Comparison of ENCODE assay signal across 9 cellular contexts in genomic region chr2:85445316-85446295, GRCh38. TPM values are rescaled to one million over a fixed set of nuclear protein-coding genes. Genes with fewer than 3 reads are reported as not detected.
DNase-seq lines count a peak whose midpoint lies in the region; ATAC-seq and TF ChIP-seq lines count a peak whose summit lies in the region.
"Had no signal": no experiment of that assay in that cellular context is flagged by ENCODE, and none has a peak within 500 bp of the region (broad histone marks: within the 10 kb centered on the region; RNA-seq: fewer than 3 reads in every experiment).

No MANE protein-coding gene starts in this region.

- H3K4me3 ChIP-seq in fibroblast of lung (replicated peaks in 1 of 4; ENCODE audit: control extremely low read depth in 1 of 4, insufficient read depth in 1 of 4, low read depth in 3 of 4, low read length in 4 of 4) (no peak overlapping the region), psoas muscle (no peak overlapping the region)

- H3K9me3 ChIP-seq in fibroblast of lung (ENCODE audit: control insufficient read depth, insufficient read depth, low read depth, low read length) (no peaks in the 10 kb centered on the region), psoas muscle (no peaks in the 10 kb centered on the region)

- H3K4me1 ChIP-seq in fibroblast of lung (ENCODE audit: control insufficient read depth, extremely low read depth, insufficient read depth, low read length) (peaks cover 11% of the 10 kb centered on the region), psoas muscle (no peaks in the 10 kb centered on the region)

- DNase-seq in Calu3, result peak; percentile 34
- peak; percentile 43 for DNase-seq in NCI-H82 treated with DMSO at 0.1 percent for 48 hours (lab: John Stamatoyannopoulos, UW; ENCODE audit: unreplicated experiment)
- DNase-seq in fibroblast of lung (ENCODE audit: low read depth in 2 of 2), result peak; percentile 61 to 93
- DNase-seq in psoas muscle, result peak; percentile 63 to 75
- DNase-seq in activated CD4-positive, alpha-beta T cell treated with anti-CD3 and anti-CD28 coated beads for 36 hours, result no peak
- no peak for DNase-seq in activated CD4-positive, alpha-beta memory T cell treated with anti-CD3 and anti-CD28 coated beads for 36 hours
- DNase-seq in COLO829 (ENCODE audit: low spot score), result no peak
- DNase-seq in activated CD4-positive, alpha-beta T cell treated with anti-CD3 and anti-CD28 coated beads for 1 hour, result no peak

- H3K4me3 Mint-ChIP-seq in Calu3 (ENCODE audit: low read depth, unreplicated experiment), result no peak overlapping the region
- H3K4me3 Mint-ChIP-seq in activated CD4-positive, alpha-beta T cell treated with anti-CD3 and anti-CD28 coated beads for 36 hours, result no peak overlapping the region
- no peak overlapping the region for H3K4me3 Mint-ChIP-seq in activated CD4-positive, alpha-beta memory T cell treated with anti-CD3 and anti-CD28 coated beads for 36 hours

- CTCF ChIA-PET in Calu3 (lab: Charles Lee), result interaction anchor here (1.1 kb wide), 1 partner anchor 25 kb away, joined by 4 read pairs; no protein-coding TSS in a partner anchor
- CTCF ChIA-PET in activated CD4-positive, alpha-beta T cell treated with anti-CD3 and anti-CD28 coated beads for 36 hours (lab: Charles Lee), result interaction anchor here (0.6 to 1.0 kb wide), 5 partner anchors 10 to 268 kb away, joined by 3 to 4 read pairs (median 3); no protein-coding TSS in a partner anchor
- CTCF ChIA-PET in activated CD4-positive, alpha-beta memory T cell treated with anti-CD3 and anti-CD28 coated beads for 36 hours (lab: Charles Lee), result interaction anchor here (0.6 to 1.0 kb wide), 3 partner anchors 38 to 177 kb away, joined by 3 to 4 read pairs (median 3); no protein-coding TSS in a partner anchor

- H3K9ac ChIP-seq in fibroblast of lung (ENCODE audit: insufficient read depth, low read length), result no peak overlapping the region

- H2AFZ ChIP-seq in fibroblast of lung (ENCODE audit: low read length), result peak overlapping the region; percentile 61

- H3K27ac ChIP-seq in fibroblast of lung (ENCODE audit: insufficient read depth, low read length) (peak overlapping the region; percentile 17), psoas muscle (peak overlapping the region; percentile 36)

- H3K27me3 ChIP-seq in fibroblast of lung (ENCODE audit: control insufficient read depth, insufficient read depth, low read length) (no peaks in the 10 kb centered on the region), psoas muscle (ENCODE audit: insufficient read depth in 3 of 3, low read length in 2 of 3) (no peaks in the 10 kb centered on the region)

- ATAC-seq in psoas muscle, result peak; percentile 49 to 68 (median 58)
- ATAC-seq in activated CD4-positive, alpha-beta T cell treated with anti-CD3 and anti-CD28 coated beads for 36 hours, result no peak

- 80 to 91% (median 82%) methylated on average over 5 of the region's 5 CpGs for WGBS in psoas muscle, 3 donors

- H3K36me3 Mint-ChIP-seq in Calu3 (ENCODE audit: insufficient read depth, unreplicated experiment), result no peaks in the 10 kb centered on the region
- no peaks in the 10 kb centered on the region for H3K36me3 Mint-ChIP-seq in activated CD4-positive, alpha-beta T cell treated with anti-CD3 and anti-CD28 coated beads for 36 hours (ENCODE audit: low read depth)
- no peaks in the 10 kb centered on the region for H3K36me3 Mint-ChIP-seq in activated CD4-positive, alpha-beta memory T cell treated with anti-CD3 and anti-CD28 coated beads for 36 hours

- H3K27ac Mint-ChIP-seq in Calu3 (ENCODE audit: unreplicated experiment), result peak overlapping the region; percentile 66
- no peak overlapping the region for H3K27ac Mint-ChIP-seq in activated CD4-positive, alpha-beta T cell treated with anti-CD3 and anti-CD28 coated beads for 36 hours
- H3K27ac Mint-ChIP-seq in activated CD4-positive, alpha-beta memory T cell treated with anti-CD3 and anti-CD28 coated beads for 36 hours, result no peak overlapping the region

- H4K20me1 ChIP-seq in fibroblast of lung (ENCODE audit: control insufficient read depth, extremely low read depth, insufficient read depth, low read length), result no peaks in the 10 kb centered on the region

- no peaks in the 10 kb centered on the region for H3K27me3 Mint-ChIP-seq in Calu3 (ENCODE audit: unreplicated experiment)
- no peaks in the 10 kb centered on the region for H3K27me3 Mint-ChIP-seq in activated CD4-positive, alpha-beta T cell treated with anti-CD3 and anti-CD28 coated beads for 36 hours
- no peaks in the 10 kb centered on the region for H3K27me3 Mint-ChIP-seq in activated CD4-positive, alpha-beta memory T cell treated with anti-CD3 and anti-CD28 coated beads for 36 hours

- peaks cover 8% of the 10 kb centered on the region for H3K4me1 Mint-ChIP-seq in Calu3 (ENCODE audit: low read depth, unreplicated experiment)
- no peaks in the 10 kb centered on the region for H3K4me1 Mint-ChIP-seq in activated CD4-positive, alpha-beta T cell treated with anti-CD3 and anti-CD28 coated beads for 36 hours
- peaks cover 4% of the 10 kb centered on the region for H3K4me1 Mint-ChIP-seq in activated CD4-positive, alpha-beta memory T cell treated with anti-CD3 and anti-CD28 coated beads for 36 hours (ENCODE audit: low read depth)

- intact Hi-C loops in Calu3 (cut with micrococcal nuclease; ENCODE audit: unreplicated experiment), result no loop called here
- intact Hi-C loops in psoas muscle (cut with DNase I), result loop anchor here in 1 of 2 donors (5.0 kb wide), 1 partner anchor 47 kb away; no protein-coding TSS in a partner anchor
- intact Hi-C loops in activated CD4-positive, alpha-beta T cell treated with anti-CD3 and anti-CD28 coated beads for 36 hours (cut with DNase I, micrococcal nuclease), result no loop called here
- intact Hi-C loops in activated CD4-positive, alpha-beta memory T cell treated with anti-CD3 and anti-CD28 coated beads for 36 hours (cut with micrococcal nuclease), result no loop called here

- H3K9me3 Mint-ChIP-seq in Calu3 (ENCODE audit: low read depth, unreplicated experiment), result no peaks in the 10 kb centered on the region
- H3K9me3 Mint-ChIP-seq in activated CD4-positive, alpha-beta T cell treated with anti-CD3 and anti-CD28 coated beads for 36 hours (ENCODE audit: low read depth), result no peaks in the 10 kb centered on the region
- H3K9me3 Mint-ChIP-seq in activated CD4-positive, alpha-beta memory T cell treated with anti-CD3 and anti-CD28 coated beads for 36 hours, result no peaks in the 10 kb centered on the region

- TF ChIP-seq CTCF in Calu3 (IDR thresholded peaks at IDR 0.05; ENCODE audit: unreplicated experiment) (no peak), fibroblast of lung (conservative IDR thresholded peaks at IDR 0.05 in 1 of 2, IDR thresholded peaks at IDR 0.05 in 1 of 2; ENCODE audit: low read depth in 1 of 2, low read length in 2 of 2) (no peak), psoas muscle (IDR thresholded peaks at IDR 0.05) (no peak)

- BruUV-seq in Calu3 (replicated peaks; lab: Mats Ljungman, UMichigan), result no TSS peak

- POLR2A ChIA-PET in activated CD4-positive, alpha-beta T cell treated with anti-CD3 and anti-CD28 coated beads for 36 hours (lab: Charles Lee), result no interaction called here
- POLR2A ChIA-PET in activated CD4-positive, alpha-beta memory T cell treated with anti-CD3 and anti-CD28 coated beads for 36 hours (lab: Charles Lee), result no interaction called here

- no peak overlapping the region for H3K4me2 ChIP-seq in fibroblast of lung (ENCODE audit: extremely low read depth, insufficient read depth, low read length)

- H3K79me2 ChIP-seq in fibroblast of lung (ENCODE audit: control insufficient read depth, insufficient read depth, low read length), result no peaks in the 10 kb centered on the region

- H3K36me3 ChIP-seq in fibroblast of lung (ENCODE audit: control insufficient read depth, insufficient read depth, low read length), result no peaks in the 10 kb centered on the region
- no peaks in the 10 kb centered on the region for H3K36me3 ChIP-seq in psoas muscle (ENCODE audit: insufficient read depth in 1 of 2, low read depth in 1 of 2)

RNA-seq across cellular contexts. Expression of gene SH2D6, which starts 27.1 kb away (rescaled TPM):
- total RNA-seq in Calu3 (2022) (1.8 and 2.4 TPM in 2 replicates), fibroblast of lung (0.77 and 2.1 TPM in 2 replicates), psoas muscle (1 to 10 TPM in 1 of 4 donors, under 1 TPM in 2, not detected in 1; 0.48 to 1.4 (median 0.62) TPM)
- polyA plus RNA-seq in fibroblast of lung (0.16 and 0.29 TPM in 2 replicates), psoas muscle (1 to 10 TPM in 1 of 3 donors, under 1 TPM in 2; 0.25 to 1.1 (median 0.77) TPM)
- polyA plus RNA-seq in fibroblast of lung (2012), result 0.30 and 0.32 TPM in 2 replicates
- polyA minus RNA-seq in fibroblast of lung (ENCODE audit: low replicate concordance), result not detected in 2 replicates
- 1 to 10 TPM; 1.7 to 2.2 TPM for total RNA-seq in activated CD4-positive, alpha-beta T cell treated with anti-CD3 and anti-CD28 coated beads for 36 hours
- total RNA-seq in activated CD4-positive, alpha-beta memory T cell treated with anti-CD3 and anti-CD28 coated beads for 36 hours, result 1 to 10 TPM in 1 of 2 experiments, under 1 TPM in 1; 0.65 to 1.4 TPM
- total RNA-seq: lung microvascular endothelial cell had no signal

RNA-seq across cellular contexts. Expression of gene CAPG, which starts 35.4 kb away (rescaled TPM):
- total RNA-seq in Calu3 (2022) (230 and 238 TPM in 2 replicates), fibroblast of lung (105 and 193 TPM in 2 replicates), psoas muscle (10 to 100 TPM in 1 of 4 donors, 1 to 10 TPM in 3; 4.2 to 11.1 (median 8.6) TPM)
- polyA plus RNA-seq in fibroblast of lung (43.8 and 159 TPM in 2 replicates), psoas muscle (10 to 100 TPM in 1 of 3 donors, 1 to 10 TPM in 2; 2.8 to 10.2 (median 6.6) TPM)
- 64.0 and 211 TPM in 2 replicates for polyA plus RNA-seq in fibroblast of lung (2012)
- 38.6 and 96.8 TPM in 2 replicates for polyA minus RNA-seq in fibroblast of lung (ENCODE audit: low replicate concordance)
- total RNA-seq in activated CD4-positive, alpha-beta T cell treated with anti-CD3 and anti-CD28 coated beads for 36 hours, result 10 to 100 TPM; 28.3 to 45.6 TPM
- total RNA-seq in activated CD4-positive, alpha-beta memory T cell treated with anti-CD3 and anti-CD28 coated beads for 36 hours, result 10 to 100 TPM; 24.1 to 25.6 TPM

Comparison
In these comparisons a context has a peak if more than half of its experiments do, and no peak if none do; other contexts are left out.
1. DNase-seq: peak in Calu3 (single experiment), NCI-H82 treated with DMSO at 0.1 percent for 48 hours (single experiment), fibroblast of lung (2 of 2) and psoas muscle (2 of 2); none in activated CD4-positive, alpha-beta T cell treated with anti-CD3 and anti-CD28 coated beads for 36 hours (single experiment), activated CD4-positive, alpha-beta memory T cell treated with anti-CD3 and anti-CD28 coated beads for 36 hours (single experiment), COLO829 (single experiment) and activated CD4-positive, alpha-beta T cell treated with anti-CD3 and anti-CD28 coated beads for 1 hour (single experiment).